Comparison of ENCODE assay signal across 30 cellular contexts in genomic region chr1:205269711-205270110, GRCh38.
"Had no signal": no experiment of that assay in that cellular context is flagged by ENCODE, and none has a peak within 500 bp of the region (broad histone marks: within the 10 kb centered on the region; RNA-seq: fewer than 3 reads in every experiment).

No MANE protein-coding gene starts in this region.

- H3K27me3 ChIP-seq: ascending aorta, cardiac muscle cell, SJCRH30 had no signal

- H3K4me1 ChIP-seq: ascending aorta had no signal

- DNase-seq: activated CD4-positive, alpha-beta T cell treated with anti-CD3 and anti-CD28 coated beads, Interleukin-2, amount 10 ng/mL, durations not matched to agents 24 days and 14 days; activated CD4-positive, alpha-beta T cell treated with anti-CD3 and anti-CD28 coated beads, Interleukin-2, amount 50 U/mL, for 4 hours; activated CD8-positive, alpha-beta T cell treated with anti-CD3 and anti-CD28 coated beads for 36 hours; activated effector memory CD4-positive, alpha-beta T cell treated with anti-CD3 and anti-CD28 coated beads, Interleukin-2, amount 50 U/mL, for 16 hours; activated naive CD4-positive, alpha-beta T cell; activated naive CD4-positive, alpha-beta T cell treated with anti-CD3 and anti-CD28 coated beads, Interleukin-2, amount 50 U/mL, for 16 hours; activated naive CD8-positive, alpha-beta T cell treated with anti-CD3 and anti-CD28 coated beads for 36 hours; activated T-cell treated with anti-CD3 and anti-CD28 coated beads, Interleukin-2, amount 50 U/mL, for 1 hour; activated T-cell treated with anti-CD3 and anti-CD28 coated beads, Interleukin-2, amount 50 U/mL, for 72 hours; amniotic stem cell; MM.1S; MV-4-11; NCI-H1092 treated with DMSO at 0.1 percent for 48 hours; NCI-H1417 treated with DMSO at 0.1 percent for 48 hours; NCI-H1694; NCI-H1930; NCI-H2081 treated with DMSO at 0.1 percent for 48 hours; NCI-H226; NCI-H446 treated with DMSO at 0.1 percent for 48 hours; NCI-H524; NCI-H69; NCI-H82; SHP77; SJCRH30 had no signal

- H3K27ac ChIP-seq: ascending aorta, cardiac muscle cell, KMS-11, SJCRH30, SK-N-MC had no signal

- H3K9ac ChIP-seq: KMS-11 had no signal

- H3K4me3 ChIP-seq: ascending aorta, cardiac muscle cell, SJCRH30, SK-N-MC had no signal

- H3K27ac Mint-ChIP-seq: activated CD4-positive, alpha-beta T cell treated with anti-CD3 and anti-CD28 coated beads, Interleukin-2, amount 10 ng/mL, durations not matched to agents 24 days and 14 days; activated CD8-positive, alpha-beta T cell treated with anti-CD3 and anti-CD28 coated beads for 36 hours; activated naive CD8-positive, alpha-beta T cell treated with anti-CD3 and anti-CD28 coated beads for 36 hours; activated T-cell treated with anti-CD3 and anti-CD28 coated beads, Interleukin-2, amount 50 U/mL, for 72 hours had no signal

- H3K4me3 Mint-ChIP-seq: activated CD4-positive, alpha-beta T cell treated with anti-CD3 and anti-CD28 coated beads, Interleukin-2, amount 10 ng/mL, durations not matched to agents 24 days and 14 days; activated CD8-positive, alpha-beta T cell treated with anti-CD3 and anti-CD28 coated beads for 36 hours; activated naive CD8-positive, alpha-beta T cell treated with anti-CD3 and anti-CD28 coated beads for 36 hours; activated T-cell treated with anti-CD3 and anti-CD28 coated beads, Interleukin-2, amount 50 U/mL, for 72 hours; activated T-helper 17 cell treated with anti-CD3 and anti-CD28 coated beads, Interleukin-2, amount 50 U/mL, for 72 hours had no signal

- H3K9me3 ChIP-seq: ascending aorta, SJCRH30 had no signal

- H3K4me2 ChIP-seq: KMS-11 had no signal

- ATAC-seq: activated CD8-positive, alpha-beta T cell treated with anti-CD3 and anti-CD28 coated beads for 36 hours; activated T-cell treated with anti-CD3 and anti-CD28 coated beads, Interleukin-2, amount 50 U/mL, for 72 hours; activated T-helper 17 cell treated with anti-CD3 and anti-CD28 coated beads, Interleukin-2, amount 50 U/mL, for 72 hours; Panc1 had no signal

- H3K9me3 Mint-ChIP-seq: activated CD4-positive, alpha-beta T cell treated with anti-CD3 and anti-CD28 coated beads, Interleukin-2, amount 10 ng/mL, durations not matched to agents 24 days and 14 days; activated CD8-positive, alpha-beta T cell treated with anti-CD3 and anti-CD28 coated beads for 36 hours; activated naive CD8-positive, alpha-beta T cell treated with anti-CD3 and anti-CD28 coated beads for 36 hours; activated T-cell treated with anti-CD3 and anti-CD28 coated beads, Interleukin-2, amount 50 U/mL, for 72 hours; activated T-helper 17 cell treated with anti-CD3 and anti-CD28 coated beads, Interleukin-2, amount 50 U/mL, for 72 hours had no signal

- H3K27me3 Mint-ChIP-seq: activated CD4-positive, alpha-beta T cell treated with anti-CD3 and anti-CD28 coated beads, Interleukin-2, amount 10 ng/mL, durations not matched to agents 24 days and 14 days; activated CD8-positive, alpha-beta T cell treated with anti-CD3 and anti-CD28 coated beads for 36 hours; activated naive CD8-positive, alpha-beta T cell treated with anti-CD3 and anti-CD28 coated beads for 36 hours; activated T-helper 17 cell treated with anti-CD3 and anti-CD28 coated beads, Interleukin-2, amount 50 U/mL, for 72 hours had no signal

- H3K36me3 ChIP-seq: cardiac muscle cell, SJCRH30 had no signal
